ENCODE assay signal across 25 cellular contexts in the genomic region with DNA sequence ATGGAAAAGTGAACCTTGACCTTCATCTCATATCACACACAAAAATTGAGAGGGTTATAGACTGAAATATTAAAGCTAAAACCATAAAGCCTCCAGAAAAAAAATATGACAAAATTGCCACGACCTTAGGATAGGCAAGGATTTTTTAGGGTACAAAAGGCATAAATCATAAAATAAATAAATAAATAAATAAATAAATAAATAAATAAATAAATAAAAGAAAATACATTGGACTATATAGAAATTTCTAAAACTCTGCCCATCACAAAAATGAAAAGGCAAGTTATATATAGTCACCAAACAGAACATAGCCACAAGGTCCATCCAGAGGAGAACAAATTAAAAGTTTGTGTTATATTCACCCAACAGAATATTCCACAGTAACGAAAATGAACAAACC.
A peak's percentile ranks its signal among the peaks of the same experiment; 100 is the strongest.
DNase-seq lines count a peak whose midpoint lies in the region; ATAC-seq, FAIRE-seq and TF ChIP-seq lines count a peak whose summit lies in the region.
"Had no signal": no experiment of that assay in that cellular context is flagged by ENCODE, and none has a peak within 500 bp of the region (broad histone marks: within the 10 kb centered on the region; RNA-seq: fewer than 3 reads in every experiment).

No MANE protein-coding gene starts in this region.

- TF ChIP-seq CTCF in A549 (IDR thresholded peaks at IDR 0.05): no peak
- TF ChIP-seq CTCF in HEK293 (tag by site-specific recombination; IDR thresholded peaks at IDR 0.05): no peak

- POLR2A ChIA-PET in A549 (lab: Yijun Ruan, JAX): no interaction called here
- POLR2A ChIA-PET in HEK293 (lab: Yijun Ruan, JAX): no interaction called here
- POLR2A ChIA-PET in activated CD4-positive, alpha-beta memory T cell treated with anti-CD3 and anti-CD28 coated beads, Interleukin-2, amount 10 ng/mL, durations not matched to agents 7 days and 5 days (lab: Charles Lee): no interaction called here

- TF ChIP-seq RAD21 in A549 (conservative IDR thresholded peaks at IDR 0.05 in 1 of 2, IDR thresholded peaks at IDR 0.05 in 1 of 2): no peak

- no peak for ATAC-seq in A549
- ATAC-seq: GM12878 had no signal

- no peak for TF ChIP-seq EP300 in A549 (IDR thresholded peaks at IDR 0.05)

- TF ChIP-seq POLR2A in A549 (IDR thresholded peaks at IDR 0.05; ENCODE audit: low read length): no peak

- no peak overlapping the region for H3K4me2 ChIP-seq in A549
- H3K4me2 ChIP-seq: BLaER1 had no signal

- no peak for DNase-seq in A549 (ENCODE audit: low read depth in 1 of 2, low spot score in 1 of 2)
- DNase-seq in frontal cortex (ENCODE audit: low spot score in 2 of 2): no peak
- no peak for DNase-seq in NCI-H1105 treated with DMSO at 0.1 percent for 48 hours (lab: John Stamatoyannopoulos, UW)
- no peak for DNase-seq in activated CD4-positive, alpha-beta memory T cell treated with anti-CD3 and anti-CD28 coated beads, Interleukin-2, amount 10 ng/mL, durations not matched to agents 7 days and 5 days
- DNase-seq: ACHN; BE2C; C1 segment of cervical spinal cord; CD4-positive, alpha-beta memory T cell; CD4-positive, CD25-positive, alpha-beta regulatory T cell; CD8-positive, alpha-beta memory T cell; COR-L47; DMS 273 treated with DMSO at 0.1 percent for 48 hours; DMS153; DMS53; DMS79; DND-41; EL; GDM1 had no signal

- H3K36me3 Mint-ChIP-seq in activated CD4-positive, alpha-beta memory T cell treated with anti-CD3 and anti-CD28 coated beads, Interleukin-2, amount 10 ng/mL, durations not matched to agents 7 days and 5 days (ENCODE audit: low read depth): peaks cover 16% of the 10 kb centered on the region

- H3K27ac ChIP-seq in A549 (no peak overlapping the region), HEK293 (ENCODE audit: extremely low read depth, low read depth, low read length) (no peak overlapping the region)
- H3K27ac ChIP-seq: 22Rv1, BLaER1 had no signal

- 46% methylated on average over 2 of the region's 2 CpGs for WGBS in A549 (ENCODE audit: missing lambda C conversion rate)

- no peak for FAIRE-seq in A549 (lab: Jason Lieb, UNC)
- peak; percentile 21 for FAIRE-seq in frontal cortex (lab: Jason Lieb, UNC)
- FAIRE-seq: GM12878, GM12892, GM18507 had no signal

- H3K4me1 Mint-ChIP-seq in activated CD4-positive, alpha-beta memory T cell treated with anti-CD3 and anti-CD28 coated beads, Interleukin-2, amount 10 ng/mL, durations not matched to agents 7 days and 5 days: no peaks in the 10 kb centered on the region
- H3K4me1 Mint-ChIP-seq: CD4-positive, alpha-beta memory T cell; CD8-positive, alpha-beta memory T cell had no signal

- CTCF ChIA-PET in A549 (lab: Yijun Ruan, JAX) (no interaction called here), HEK293 (lab: Yijun Ruan, JAX) (no interaction called here)
- CTCF ChIA-PET in activated CD4-positive, alpha-beta memory T cell treated with anti-CD3 and anti-CD28 coated beads, Interleukin-2, amount 10 ng/mL, durations not matched to agents 7 days and 5 days (lab: Charles Lee): no interaction called here

- H3K4me3 Mint-ChIP-seq in activated CD4-positive, alpha-beta memory T cell treated with anti-CD3 and anti-CD28 coated beads, Interleukin-2, amount 10 ng/mL, durations not matched to agents 7 days and 5 days: no peak overlapping the region
- H3K4me3 Mint-ChIP-seq: CD14-positive monocyte; CD4-positive, alpha-beta memory T cell; CD4-positive, CD25-positive, alpha-beta regulatory T cell; CD8-positive, alpha-beta memory T cell had no signal

- no peak overlapping the region for H3K27ac Mint-ChIP-seq in activated CD4-positive, alpha-beta memory T cell treated with anti-CD3 and anti-CD28 coated beads, Interleukin-2, amount 10 ng/mL, durations not matched to agents 7 days and 5 days
- H3K27ac Mint-ChIP-seq: CD14-positive monocyte; CD4-positive, alpha-beta memory T cell; CD4-positive, CD25-positive, alpha-beta regulatory T cell had no signal

- peaks cover 4% of the 10 kb centered on the region; the same call in 1 of the 3 replicates for H3K4me1 ChIP-seq in A549
- no peaks in the 10 kb centered on the region for H3K4me1 ChIP-seq in HEK293 (ENCODE audit: control insufficient read depth, insufficient read depth, low read length)
- H3K4me1 ChIP-seq: BLaER1 had no signal

- no peaks in the 10 kb centered on the region for H3K9me3 Mint-ChIP-seq in activated CD4-positive, alpha-beta memory T cell treated with anti-CD3 and anti-CD28 coated beads, Interleukin-2, amount 10 ng/mL, durations not matched to agents 7 days and 5 days
- H3K9me3 Mint-ChIP-seq: CD14-positive monocyte; CD4-positive, alpha-beta memory T cell; CD8-positive, alpha-beta memory T cell had no signal

- H3K4me3 ChIP-seq in A549: no peak overlapping the region
- H3K4me3 ChIP-seq in HEK293 (ENCODE audit: low read depth, low read length): no peak overlapping the region
- H3K4me3 ChIP-seq: BLaER1, GM12878 had no signal

- H3K9me3 ChIP-seq in A549 (no peaks in the 10 kb centered on the region), HEK293 (ENCODE audit: control insufficient read depth, insufficient read depth, low read depth, low read length) (no peaks in the 10 kb centered on the region)
- H3K9me3 ChIP-seq: BE2C, BLaER1 had no signal

- no peaks in the 10 kb centered on the region for H3K27me3 Mint-ChIP-seq in activated CD4-positive, alpha-beta memory T cell treated with anti-CD3 and anti-CD28 coated beads, Interleukin-2, amount 10 ng/mL, durations not matched to agents 7 days and 5 days
- H3K27me3 Mint-ChIP-seq: CD4-positive, alpha-beta memory T cell; CD4-positive, CD25-positive, alpha-beta regulatory T cell; CD8-positive, alpha-beta memory T cell had no signal

- no peaks in the 10 kb centered on the region for H3K36me3 ChIP-seq in HEK293 (ENCODE audit: control insufficient read depth in 2 of 2, insufficient read depth in 1 of 2, low read length in 2 of 2)
- H3K36me3 ChIP-seq: BE2C had no signal

TF ChIP-seq in A549, 52 proteins besides CTCF, POLR2A, EP300 and RAD21:
- TF ChIP-seq RNF2 (IDR thresholded peaks at IDR 0.05; ENCODE audit: borderline replicate concordance, low read depth) (no peak), ZC3H11A (IDR thresholded peaks at IDR 0.05) (peak; percentile 83), FOSB (CRISPR knock-in tag; IDR thresholded peaks at IDR 0.05) (no peak)

TF ChIP-seq in HEK293, 187 proteins besides CTCF, POLR2A, EP300 and RAD21 (continues in another document):
- no peak for TF ChIP-seq ZNF658 (tag by site-specific recombination; IDR thresholded peaks at IDR 0.05)
- peak; percentile 86 for TF ChIP-seq ZNF555 (tag by site-specific recombination; conservative IDR thresholded peaks at IDR 0.05)
- 0 out of 2 replicates have a peak, but pooled peaks have one; percentile 20 for TF ChIP-seq ZBTB1 (tag by site-specific recombination; IDR thresholded peaks at IDR 0.05)
- TF ChIP-seq ZNF138 (tag by site-specific recombination; IDR thresholded peaks at IDR 0.05; ENCODE audit: borderline replicate concordance): no peak
- TF ChIP-seq ZNF510 (tag by site-specific recombination; IDR thresholded peaks at IDR 0.05; ENCODE audit: insufficient replicate concordance): peak; percentile 47
- TF ChIP-seq SP3 (tag by site-specific recombination; IDR thresholded peaks at IDR 0.05): no peak
- TF ChIP-seq AEBP2 (tag by site-specific recombination; IDR thresholded peaks at IDR 0.05; ENCODE audit: borderline replicate concordance): peak; percentile 4; the same call in 1 of the 2 replicates
- TF ChIP-seq ZBTB48 (tag by site-specific recombination; IDR thresholded peaks at IDR 0.05): no peak
- no peak for TF ChIP-seq SP7 (tag by site-specific recombination; IDR thresholded peaks at IDR 0.05)
- no peak for TF ChIP-seq ZNF214 (tag by site-specific recombination; IDR thresholded peaks at IDR 0.05; ENCODE audit: borderline replicate concordance)
- TF ChIP-seq ZNF394 (tag by site-specific recombination; IDR thresholded peaks at IDR 0.05; ENCODE audit: borderline replicate concordance): peak; percentile 89
- TF ChIP-seq ZBTB10 (tag by site-specific recombination; IDR thresholded peaks at IDR 0.05): no peak
- TF ChIP-seq ZNF354C (tag by site-specific recombination; IDR thresholded peaks at IDR 0.05; ENCODE audit: borderline replicate concordance, low read depth): no peak
- TF ChIP-seq ZNF677 (tag by site-specific recombination; IDR thresholded peaks at IDR 0.05): no peak
- no peak for TF ChIP-seq ZNF114 (tag by site-specific recombination; IDR thresholded peaks at IDR 0.05)
- no peak for TF ChIP-seq MEIS1 (CRISPR knock-in tag; IDR thresholded peaks at IDR 0.05; ENCODE audit: borderline replicate concordance)
- peak; percentile 58; the same call in 1 of the 2 replicates for TF ChIP-seq ZXDB (tag by site-specific recombination; IDR thresholded peaks at IDR 0.05)

Comparison
In these comparisons a context has a peak if more than half of its experiments do, and no peak if none do; other contexts are left out.
1. Of the 5 proteins assayed by ChIP-seq in both HEK293 and A549: peak only in HEK293: REST; only in A549: none; in both: none; in neither: 4.